22 cellular contexts compared by ENCODE assay signal in the genomic region with DNA sequence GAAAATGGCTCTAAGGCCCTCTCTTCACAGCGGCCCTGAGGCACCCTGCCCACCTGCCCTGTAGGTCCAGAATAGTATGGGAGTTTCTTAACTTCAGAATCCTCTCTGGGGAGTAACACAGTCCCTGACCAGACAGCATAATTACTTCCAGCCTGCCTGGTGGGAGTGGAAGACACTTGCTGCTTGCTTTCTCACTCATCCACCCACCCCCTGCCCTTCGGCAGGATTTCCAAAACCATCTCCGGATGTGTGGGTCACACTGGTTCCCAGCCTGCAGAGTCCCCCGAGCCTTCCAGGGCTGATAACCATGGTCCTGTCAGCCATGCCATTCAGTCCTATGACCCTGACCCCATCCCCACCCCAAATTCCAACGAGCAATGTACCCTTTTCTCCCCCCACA. TPM values are rescaled to one million over a fixed set of nuclear protein-coding genes. Genes with fewer than 3 reads are reported as not detected.
A peak's percentile ranks its signal among the peaks of the same experiment; 100 is the strongest.
DNase-seq lines count a peak whose midpoint lies in the region; ATAC-seq, FAIRE-seq and TF ChIP-seq lines count a peak whose summit lies in the region.
"Had no signal": no experiment of that assay in that cellular context is flagged by ENCODE, and none has a peak within 500 bp of the region (broad histone marks: within the 10 kb centered on the region; RNA-seq: fewer than 3 reads in every experiment).

No MANE protein-coding gene starts in this region.

- no peak for TF ChIP-seq EP300 in gastroesophageal sphincter (IDR thresholded peaks at IDR 0.05)

- in situ Hi-C loops in gastrocnemius medialis (cut with MboI; ENCODE audit: low sequenced_read_pairs in 4 of 4): loop anchor here in 1 of 4 donors (25.0 kb wide), 1 partner anchor 117 kb away; no protein-coding TSS in a partner anchor

- H3K27ac ChIP-seq in WERI-Rb-1 (no peak overlapping the region), gastroesophageal sphincter (peak overlapping the region; percentile 12 to 99 (median 98)), gastrocnemius medialis (peak overlapping the region; percentile 95 to 99 (median 98))
- H3K27ac ChIP-seq: cardiac muscle cell, lower lobe of right lung, SK-N-MC had no signal

- H3K4me3 ChIP-seq in WERI-Rb-1 (ENCODE audit: low read depth, low read length): no peak overlapping the region
- no peak overlapping the region for H3K4me3 ChIP-seq in gastroesophageal sphincter
- H3K4me3 ChIP-seq in gastrocnemius medialis: no peak overlapping the region
- H3K4me3 ChIP-seq: cardiac muscle cell, K562, lower lobe of right lung, SK-N-MC had no signal

- H3K4me1 Mint-ChIP-seq in activated CD4-positive, alpha-beta memory T cell treated with anti-CD3 and anti-CD28 coated beads for 36 hours (ENCODE audit: low read depth): peaks cover 12% of the 10 kb centered on the region

- DNase-seq in GM10248 (ENCODE audit: extremely low spot score): peak; percentile 2
- DNase-seq in WERI-Rb-1: peak; percentile 4
- DNase-seq in gastrocnemius medialis: no peak
- no peak for DNase-seq in activated CD4-positive, alpha-beta memory T cell treated with anti-CD3 and anti-CD28 coated beads for 36 hours
- DNase-seq in GM12892 (ENCODE audit: insufficient read length): no peak
- DNase-seq: activated CD4-positive, alpha-beta T cell treated with anti-CD3 and anti-CD28 coated beads, Interleukin-2, amount 50 U/mL, for 1 hour; activated effector memory CD4-positive, alpha-beta T cell treated with Interleukin-2 at 50 U/mL for 16 hours; dermis blood vessel endothelial cell; hypothalamus; lower lobe of right lung; NCI-H1436 treated with DMSO at 0.1 percent for 48 hours; NCI-H526; retina; T-helper 17 cell had no signal

- no peak overlapping the region for H3K4me3 Mint-ChIP-seq in activated CD4-positive, alpha-beta memory T cell treated with anti-CD3 and anti-CD28 coated beads for 36 hours
- H3K4me3 Mint-ChIP-seq: T-helper 17 cell had no signal

- H3K36me3 Mint-ChIP-seq in activated CD4-positive, alpha-beta memory T cell treated with anti-CD3 and anti-CD28 coated beads for 36 hours: peaks cover 48% of the 10 kb centered on the region

- no peaks in the 10 kb centered on the region for H3K27me3 Mint-ChIP-seq in activated CD4-positive, alpha-beta memory T cell treated with anti-CD3 and anti-CD28 coated beads for 36 hours
- H3K27me3 Mint-ChIP-seq: T-helper 17 cell had no signal

- peaks cover 0 to 100% (median 77%) of the 10 kb centered on the region in 3 donors for H3K4me1 ChIP-seq in gastroesophageal sphincter
- H3K4me1 ChIP-seq in gastrocnemius medialis: peaks cover 79 to 81% of the 10 kb centered on the region in 2 donors

- CTCF ChIA-PET in GM10248 (lab: Yijun Ruan, JAX): interaction anchor here (0.9 to 2.5 kb wide), 3 partner anchors 14 to 56 kb away, joined by 3 to 8 read pairs (median 7); no protein-coding TSS in a partner anchor
- CTCF ChIA-PET in activated CD4-positive, alpha-beta memory T cell treated with anti-CD3 and anti-CD28 coated beads for 36 hours (lab: Charles Lee): no interaction called here

- TF ChIP-seq POLR2A in gastroesophageal sphincter (IDR thresholded peaks at IDR 0.05) (no peak), gastrocnemius medialis (IDR thresholded peaks at IDR 0.05) (no peak), GM12892 (IDR thresholded peaks at IDR 0.05; ENCODE audit: low read depth, low read length) (no peak)

- peaks cover 74% of the 10 kb centered on the region for H3K36me3 ChIP-seq in WERI-Rb-1
- peaks cover 0 to 44% of the 10 kb centered on the region in 2 donors for H3K36me3 ChIP-seq in gastroesophageal sphincter
- peaks cover 0 to 8% of the 10 kb centered on the region in 2 donors for H3K36me3 ChIP-seq in gastrocnemius medialis

- no peaks in the 10 kb centered on the region for H3K9me3 ChIP-seq in WERI-Rb-1 (ENCODE audit: severe bottlenecking)
- no peaks in the 10 kb centered on the region for H3K9me3 ChIP-seq in gastroesophageal sphincter
- H3K9me3 ChIP-seq in gastrocnemius medialis: no peaks in the 10 kb centered on the region
- H3K9me3 ChIP-seq: lower lobe of right lung had no signal

- intact Hi-C loops in gastrocnemius medialis (cut with DNase I; ENCODE audit: low total_unique reads): loop anchor here (5.0 kb wide), 1 partner anchor 237 kb away; no protein-coding TSS in a partner anchor
- intact Hi-C loops in activated CD4-positive, alpha-beta memory T cell treated with anti-CD3 and anti-CD28 coated beads for 36 hours (cut with micrococcal nuclease): no loop called here

- no peaks in the 10 kb centered on the region for H3K27me3 ChIP-seq in WERI-Rb-1 (ENCODE audit: insufficient read depth, low read depth, severe bottlenecking)
- no peaks in the 10 kb centered on the region for H3K27me3 ChIP-seq in gastroesophageal sphincter
- no peaks in the 10 kb centered on the region for H3K27me3 ChIP-seq in gastrocnemius medialis
- H3K27me3 ChIP-seq: cardiac muscle cell had no signal

- no peak overlapping the region for H3K27ac Mint-ChIP-seq in activated CD4-positive, alpha-beta memory T cell treated with anti-CD3 and anti-CD28 coated beads for 36 hours
- H3K27ac Mint-ChIP-seq: T-helper 17 cell had no signal

- POLR2A ChIA-PET in GM10248 (lab: Yijun Ruan, JAX): no interaction called here
- POLR2A ChIA-PET in activated CD4-positive, alpha-beta memory T cell treated with anti-CD3 and anti-CD28 coated beads for 36 hours (lab: Charles Lee): interaction anchor here (1.1 kb wide), 1 partner anchor 19 kb away, joined by 3 read pairs; no protein-coding TSS in a partner anchor

- TF ChIP-seq CTCF in GM10248 (IDR thresholded peaks at IDR 0.05; ENCODE audit: control extremely low read depth, extremely low read depth, low read depth, missing control alignments) (no peak), WERI-Rb-1 (IDR thresholded peaks at IDR 0.05; ENCODE audit: low read depth, low read length) (no peak), gastroesophageal sphincter (IDR thresholded peaks at IDR 0.05) (no peak), gastrocnemius medialis (IDR thresholded peaks at IDR 0.05 in 4 of 5, conservative IDR thresholded peaks at IDR 0.05 in 1 of 5) (no peak)

- no peak for FAIRE-seq in GM12892 (lab: Jason Lieb, UNC)
- FAIRE-seq: endothelial cell of umbilical vein, GM18507, K562, RCC 7860 had no signal

- 38 to 40% methylated on average over 2 to 5 of the region's 5 CpGs for WGBS in gastroesophageal sphincter (ENCODE audit: low coverage in 1 of 2), 2 donors

- no peaks in the 10 kb centered on the region for H3K9me3 Mint-ChIP-seq in activated CD4-positive, alpha-beta memory T cell treated with anti-CD3 and anti-CD28 coated beads for 36 hours

- ATAC-seq in gastroesophageal sphincter: no peak
- peak in 1 of 2 donors; percentile 3 for ATAC-seq in gastrocnemius medialis
- no peak for ATAC-seq in GM21367 (IDR thresholded peaks at IDR 0.05; ENCODE audit: unreplicated experiment)
- ATAC-seq: K562, lower lobe of right lung, T-helper 17 cell had no signal

RNA-seq across cellular contexts. Expression of a gene that starts 5.4 kb away (rescaled TPM):
- total RNA-seq in gastroesophageal sphincter (100 to 1,000 TPM; 101 to 281 (median 134) TPM), gastrocnemius medialis (10 to 100 TPM; 18.3 to 95.5 (median 40.8) TPM)
- 10 to 100 TPM; 47.6 to 50.0 TPM for total RNA-seq in activated CD4-positive, alpha-beta memory T cell treated with anti-CD3 and anti-CD28 coated beads for 36 hours
- 53.0 TPM for polyA plus RNA-seq in GM12892 (2012; ENCODE audit: missing spikeins)

RNA-seq across cellular contexts. Expression of a gene that starts 12.1 kb away (rescaled TPM):
- total RNA-seq in gastroesophageal sphincter: 1 to 10 TPM in 1 of 4 donors, not detected in 3; 1.4 TPM
- total RNA-seq in gastrocnemius medialis: not detected
- not detected for total RNA-seq in activated CD4-positive, alpha-beta memory T cell treated with anti-CD3 and anti-CD28 coated beads for 36 hours
- not detected for polyA plus RNA-seq in GM12892 (2012; ENCODE audit: missing spikeins)
- total RNA-seq: cardiac muscle cell, dermis blood vessel endothelial cell, endothelial cell of umbilical vein, K562, lower lobe of right lung, T-helper 17 cell had no signal

RNA-seq across cellular contexts. Expression of a gene that starts 18.1 kb away (rescaled TPM):
- total RNA-seq in gastroesophageal sphincter (100 to 1,000 TPM; 553 to 749 (median 626) TPM), gastrocnemius medialis (1,000 to 10,000 TPM in 2 of 4 donors, 100 to 1,000 TPM in 2; 878 to 1,576 (median 1,106) TPM)
- total RNA-seq in activated CD4-positive, alpha-beta memory T cell treated with anti-CD3 and anti-CD28 coated beads for 36 hours: 1,000 to 10,000 TPM; 1,671 to 1,695 TPM
- polyA plus RNA-seq in GM12892 (2012; ENCODE audit: missing spikeins): 974 TPM

RNA-seq across cellular contexts. Expression of a gene that starts 28.5 kb away (rescaled TPM):
- total RNA-seq in gastroesophageal sphincter (10 to 100 TPM; 21.3 to 34.0 (median 25.6) TPM), gastrocnemius medialis (10 to 100 TPM; 14.9 to 35.9 (median 21.4) TPM)
- total RNA-seq in activated CD4-positive, alpha-beta memory T cell treated with anti-CD3 and anti-CD28 coated beads for 36 hours: 10 to 100 TPM; 16.5 to 16.8 TPM
- polyA plus RNA-seq in GM12892 (2012; ENCODE audit: missing spikeins): 38.8 TPM

RNA-seq across cellular contexts. Expression of a gene that starts 36.5 kb away (rescaled TPM):
- 10 to 100 TPM in 1 of 4 donors, 1 to 10 TPM in 3; 4.2 to 13.4 (median 5.7) TPM for total RNA-seq in gastroesophageal sphincter
- total RNA-seq in gastrocnemius medialis: 10 to 100 TPM in 2 of 4 donors, 1 to 10 TPM in 2; 4.1 to 11.1 (median 10.0) TPM
- total RNA-seq in activated CD4-positive, alpha-beta memory T cell treated with anti-CD3 and anti-CD28 coated beads for 36 hours: 10 to 100 TPM; 24.7 to 25.1 TPM
- polyA plus RNA-seq in GM12892 (2012; ENCODE audit: missing spikeins): 60.4 TPM

Comparison
In these comparisons a context has a peak if more than half of its experiments do, and no peak if none do; other contexts are left out.
1. DNase-seq: peak in GM10248 (single experiment) and WERI-Rb-1 (single experiment); none in gastrocnemius medialis (0 of 2), activated CD4-positive, alpha-beta memory T cell treated with anti-CD3 and anti-CD28 coated beads for 36 hours (single experiment) and GM12892 (single experiment).